Comparison of ENCODE assay signal across 10 cellular contexts in genomic region chr17:76560036-76560876, GRCh38. TPM values are rescaled to one million over a fixed set of nuclear protein-coding genes. Genes with fewer than 3 reads are reported as not detected.
DNase-seq lines count a peak whose midpoint lies in the region; ATAC-seq and TF ChIP-seq lines count a peak whose summit lies in the region.
"Had no signal": no experiment of that assay in that cellular context is flagged by ENCODE, and none has a peak within 500 bp of the region (broad histone marks: within the 10 kb centered on the region; RNA-seq: fewer than 3 reads in every experiment).

No MANE protein-coding gene starts in this region.

- ATAC-seq in naive thymus-derived CD4-positive, alpha-beta T cell, result no peak
- ATAC-seq in GM21717 (IDR thresholded peaks at IDR 0.05; ENCODE audit: unreplicated experiment) (no peak), GM19467 (IDR thresholded peaks at IDR 0.05; ENCODE audit: unreplicated experiment) (no peak)

- peaks cover 71% of the 10 kb centered on the region for H4K20me1 ChIP-seq in BLaER1

- no peaks in the 10 kb centered on the region for H3K27me3 ChIP-seq in BLaER1
- H3K27me3 ChIP-seq in HL-60 (ENCODE audit: insufficient read depth, poor library complexity, severe bottlenecking), result no peaks in the 10 kb centered on the region
- H3K27me3 ChIP-seq in naive thymus-derived CD4-positive, alpha-beta T cell (ENCODE audit: control insufficient read depth in 2 of 2, insufficient read depth in 2 of 2, low read length in 2 of 2), result no peaks in the 10 kb centered on the region
- no peaks in the 10 kb centered on the region for H3K27me3 ChIP-seq in colonic mucosa

- H3K4me3 Mint-ChIP-seq in activated naive CD8-positive, alpha-beta T cell treated with anti-CD3 and anti-CD28 coated beads for 36 hours, result peak overlapping the region; percentile 100
- peak overlapping the region in 7 of 10 donors; percentile 21 to 49 (median 38) for H3K4me3 Mint-ChIP-seq in naive thymus-derived CD4-positive, alpha-beta T cell

- H3K36me3 Mint-ChIP-seq in activated naive CD8-positive, alpha-beta T cell treated with anti-CD3 and anti-CD28 coated beads for 36 hours, result peaks cover 66% of the 10 kb centered on the region
- peaks cover 9 to 27% (median 12%) of the 10 kb centered on the region in 5 donors for H3K36me3 Mint-ChIP-seq in naive thymus-derived CD4-positive, alpha-beta T cell

- H3K4me2 ChIP-seq in BLaER1, result peak overlapping the region; percentile 95

- H3K4me1 Mint-ChIP-seq in activated naive CD8-positive, alpha-beta T cell treated with anti-CD3 and anti-CD28 coated beads for 36 hours, result peaks cover 52% of the 10 kb centered on the region
- peaks cover 22 to 66% (median 59%) of the 10 kb centered on the region in 7 donors for H3K4me1 Mint-ChIP-seq in naive thymus-derived CD4-positive, alpha-beta T cell

- H3K9me3 Mint-ChIP-seq in activated naive CD8-positive, alpha-beta T cell treated with anti-CD3 and anti-CD28 coated beads for 36 hours, result no peaks in the 10 kb centered on the region
- H3K9me3 Mint-ChIP-seq in naive thymus-derived CD4-positive, alpha-beta T cell, result no peaks in the 10 kb centered on the region

- DNase-seq in HL-60 (ENCODE audit: low read depth in 1 of 2, low spot score in 1 of 2), result peak in 1 of 2 experiments; percentile 53
- DNase-seq in activated naive CD8-positive, alpha-beta T cell treated with anti-CD3 and anti-CD28 coated beads for 36 hours, result no peak
- DNase-seq in naive thymus-derived CD4-positive, alpha-beta T cell, result no peak
- no peak for DNase-seq in colonic mucosa
- no peak for DNase-seq in NCI-H2171 treated with DMSO at 0.1 percent for 48 hours (lab: John Stamatoyannopoulos, UW)
- DNase-seq: effector CD8-positive, alpha-beta T cell; NCI-H1694 had no signal

- H3K9ac ChIP-seq in BLaER1 (peak overlapping the region; percentile 99), colonic mucosa (ENCODE audit: low read depth in 2 of 2, low read length in 2 of 2) (no peak overlapping the region)

- H3K4me3 ChIP-seq in BLaER1 (no peak overlapping the region), HL-60 (replicated peaks; ENCODE audit: insufficient read depth, low read length) (peak overlapping the region; percentile 83), colonic mucosa (no peak overlapping the region)
- H3K4me3 ChIP-seq in naive thymus-derived CD4-positive, alpha-beta T cell (ENCODE audit: low read length), result peak overlapping the region; percentile 13

- H3K36me3 ChIP-seq in BLaER1, result peaks cover 58% of the 10 kb centered on the region
- H3K36me3 ChIP-seq in naive thymus-derived CD4-positive, alpha-beta T cell (ENCODE audit: control insufficient read depth in 2 of 3, insufficient read depth in 3 of 3, low read length in 3 of 3), result peaks cover 5 to 29% (median 8%) of the 10 kb centered on the region in 3 experiments
- peaks cover 3% of the 10 kb centered on the region for H3K36me3 ChIP-seq in colonic mucosa

- intact Hi-C loops in naive thymus-derived CD4-positive, alpha-beta T cell (cut with micrococcal nuclease), result no loop called here
- intact Hi-C loops in colonic mucosa (cut with DNase I), result no loop called here

- peak overlapping the region; percentile 82 for H3K27ac Mint-ChIP-seq in activated naive CD8-positive, alpha-beta T cell treated with anti-CD3 and anti-CD28 coated beads for 36 hours
- H3K27ac Mint-ChIP-seq in naive thymus-derived CD4-positive, alpha-beta T cell, result peak overlapping the region in 5 of 9 donors; percentile 19 to 68 (median 46)

- H3K4me1 ChIP-seq in BLaER1 (peaks cover 54% of the 10 kb centered on the region), colonic mucosa (peaks cover 6% of the 10 kb centered on the region)
- peaks cover 23 to 34% of the 10 kb centered on the region in 2 donors for H3K4me1 ChIP-seq in naive thymus-derived CD4-positive, alpha-beta T cell (ENCODE audit: control insufficient read depth in 2 of 2, insufficient read depth in 2 of 2, low read length in 2 of 2)

- no peak overlapping the region for H3K27ac ChIP-seq in BLaER1
- peak overlapping the region; percentile 96 for H3K27ac ChIP-seq in HL-60 (replicated peaks)
- H3K27ac ChIP-seq in naive thymus-derived CD4-positive, alpha-beta T cell (ENCODE audit: low read depth, low read length), result no peak overlapping the region
- H3K27ac ChIP-seq in colonic mucosa, result no peak overlapping the region

- POLR2A ChIA-PET in naive thymus-derived CD4-positive, alpha-beta T cell (lab: Charles Lee), result interaction anchor here (0.9 to 1.4 kb wide), 3 partner anchors 43 to 111 kb away, joined by 3 to 5 read pairs (median 4); no protein-coding TSS in a partner anchor

- CTCF ChIA-PET in naive thymus-derived CD4-positive, alpha-beta T cell (lab: Charles Lee), result interaction anchor here (0.6 to 4.2 kb wide), 5 partner anchors 14 to 153 kb away, joined by 3 to 27 read pairs (median 15); no protein-coding TSS in a partner anchor

- TF ChIP-seq CTCF in HL-60 (IDR thresholded peaks at IDR 0.05; ENCODE audit: insufficient read depth, low read length) (no peak), colonic mucosa (IDR thresholded peaks at IDR 0.05) (no peak)

- peaks cover 6% of the 10 kb centered on the region for H3K27me3 Mint-ChIP-seq in activated naive CD8-positive, alpha-beta T cell treated with anti-CD3 and anti-CD28 coated beads for 36 hours
- no peaks in the 10 kb centered on the region for H3K27me3 Mint-ChIP-seq in naive thymus-derived CD4-positive, alpha-beta T cell

- H3K9me3 ChIP-seq in BLaER1 (no peaks in the 10 kb centered on the region), colonic mucosa (no peaks in the 10 kb centered on the region)
- no peaks in the 10 kb centered on the region for H3K9me3 ChIP-seq in naive thymus-derived CD4-positive, alpha-beta T cell (ENCODE audit: control insufficient read depth in 2 of 3, low read length in 3 of 3)

RNA-seq across cellular contexts. Expression of gene PRCD, which starts 20.4 kb away (rescaled TPM):
- total RNA-seq in activated naive CD8-positive, alpha-beta T cell treated with anti-CD3 and anti-CD28 coated beads for 36 hours, result under 1 TPM; 0.36 to 0.66 TPM
- total RNA-seq in naive thymus-derived CD4-positive, alpha-beta T cell, result not detected
- polyA plus RNA-seq in naive thymus-derived CD4-positive, alpha-beta T cell, result 1 to 10 TPM in 1 of 2 donors, not detected in 1; 1.3 TPM
- 1 to 10 TPM in 1 of 2 donors, under 1 TPM in 1; 0.29 to 1.2 TPM for total RNA-seq in colonic mucosa

RNA-seq across cellular contexts. Expression of gene CYGB, which starts 22.7 kb away (rescaled TPM):
- under 1 TPM; 0.33 to 0.62 TPM for total RNA-seq in activated naive CD8-positive, alpha-beta T cell treated with anti-CD3 and anti-CD28 coated beads for 36 hours
- not detected for total RNA-seq in naive thymus-derived CD4-positive, alpha-beta T cell
- under 1 TPM; 0.33 to 0.35 TPM for polyA plus RNA-seq in naive thymus-derived CD4-positive, alpha-beta T cell
- total RNA-seq in colonic mucosa, result 1 to 10 TPM; 4.7 to 9.9 TPM

RNA-seq across cellular contexts. Expression of gene ST6GALNAC2, which starts 25.4 kb away (rescaled TPM):
- not detected for total RNA-seq in activated naive CD8-positive, alpha-beta T cell treated with anti-CD3 and anti-CD28 coated beads for 36 hours
- 1 to 10 TPM in 1 of 5 experiments, under 1 TPM in 2, not detected in 2; 0.48 to 7.5 (median 0.58) TPM for total RNA-seq in naive thymus-derived CD4-positive, alpha-beta T cell
- polyA plus RNA-seq in naive thymus-derived CD4-positive, alpha-beta T cell, result not detected
- total RNA-seq in colonic mucosa, result 1 to 10 TPM; 3.8 to 6.3 TPM

RNA-seq across cellular contexts. Expression of gene RHBDF2, which starts 59.0 kb away (rescaled TPM):
- 10 to 100 TPM; 20.7 to 22.2 TPM for total RNA-seq in activated naive CD8-positive, alpha-beta T cell treated with anti-CD3 and anti-CD28 coated beads for 36 hours
- total RNA-seq in naive thymus-derived CD4-positive, alpha-beta T cell, result 100 to 1,000 TPM in 1 of 5 experiments, 10 to 100 TPM in 4; 31.1 to 119 (median 35.4) TPM
- 1 to 10 TPM; 2.9 to 7.5 TPM for polyA plus RNA-seq in naive thymus-derived CD4-positive, alpha-beta T cell
- total RNA-seq in colonic mucosa, result 10 to 100 TPM; 11.6 to 23.9 TPM

Comparison
In these comparisons a context has a peak if more than half of its experiments do, and no peak if none do; other contexts are left out.
1. H3K4me3 ChIP-seq: peak in HL-60 (single experiment) and naive thymus-derived CD4-positive, alpha-beta T cell (single experiment); none in BLaER1 (single experiment) and colonic mucosa (single experiment).